In genomic region chr7:8143151-8143874, GRCh38 we compare ENCODE assay signal across 1 cellular context.
TF ChIP-seq lines count a peak whose summit lies in the region.

No MANE protein-coding gene starts in this region.

TF ChIP-seq in GM23338, 12 proteins besides CTCF, POLR2A, EP300 and RAD21 (continued from another document):
- TF ChIP-seq, protein P1, sequence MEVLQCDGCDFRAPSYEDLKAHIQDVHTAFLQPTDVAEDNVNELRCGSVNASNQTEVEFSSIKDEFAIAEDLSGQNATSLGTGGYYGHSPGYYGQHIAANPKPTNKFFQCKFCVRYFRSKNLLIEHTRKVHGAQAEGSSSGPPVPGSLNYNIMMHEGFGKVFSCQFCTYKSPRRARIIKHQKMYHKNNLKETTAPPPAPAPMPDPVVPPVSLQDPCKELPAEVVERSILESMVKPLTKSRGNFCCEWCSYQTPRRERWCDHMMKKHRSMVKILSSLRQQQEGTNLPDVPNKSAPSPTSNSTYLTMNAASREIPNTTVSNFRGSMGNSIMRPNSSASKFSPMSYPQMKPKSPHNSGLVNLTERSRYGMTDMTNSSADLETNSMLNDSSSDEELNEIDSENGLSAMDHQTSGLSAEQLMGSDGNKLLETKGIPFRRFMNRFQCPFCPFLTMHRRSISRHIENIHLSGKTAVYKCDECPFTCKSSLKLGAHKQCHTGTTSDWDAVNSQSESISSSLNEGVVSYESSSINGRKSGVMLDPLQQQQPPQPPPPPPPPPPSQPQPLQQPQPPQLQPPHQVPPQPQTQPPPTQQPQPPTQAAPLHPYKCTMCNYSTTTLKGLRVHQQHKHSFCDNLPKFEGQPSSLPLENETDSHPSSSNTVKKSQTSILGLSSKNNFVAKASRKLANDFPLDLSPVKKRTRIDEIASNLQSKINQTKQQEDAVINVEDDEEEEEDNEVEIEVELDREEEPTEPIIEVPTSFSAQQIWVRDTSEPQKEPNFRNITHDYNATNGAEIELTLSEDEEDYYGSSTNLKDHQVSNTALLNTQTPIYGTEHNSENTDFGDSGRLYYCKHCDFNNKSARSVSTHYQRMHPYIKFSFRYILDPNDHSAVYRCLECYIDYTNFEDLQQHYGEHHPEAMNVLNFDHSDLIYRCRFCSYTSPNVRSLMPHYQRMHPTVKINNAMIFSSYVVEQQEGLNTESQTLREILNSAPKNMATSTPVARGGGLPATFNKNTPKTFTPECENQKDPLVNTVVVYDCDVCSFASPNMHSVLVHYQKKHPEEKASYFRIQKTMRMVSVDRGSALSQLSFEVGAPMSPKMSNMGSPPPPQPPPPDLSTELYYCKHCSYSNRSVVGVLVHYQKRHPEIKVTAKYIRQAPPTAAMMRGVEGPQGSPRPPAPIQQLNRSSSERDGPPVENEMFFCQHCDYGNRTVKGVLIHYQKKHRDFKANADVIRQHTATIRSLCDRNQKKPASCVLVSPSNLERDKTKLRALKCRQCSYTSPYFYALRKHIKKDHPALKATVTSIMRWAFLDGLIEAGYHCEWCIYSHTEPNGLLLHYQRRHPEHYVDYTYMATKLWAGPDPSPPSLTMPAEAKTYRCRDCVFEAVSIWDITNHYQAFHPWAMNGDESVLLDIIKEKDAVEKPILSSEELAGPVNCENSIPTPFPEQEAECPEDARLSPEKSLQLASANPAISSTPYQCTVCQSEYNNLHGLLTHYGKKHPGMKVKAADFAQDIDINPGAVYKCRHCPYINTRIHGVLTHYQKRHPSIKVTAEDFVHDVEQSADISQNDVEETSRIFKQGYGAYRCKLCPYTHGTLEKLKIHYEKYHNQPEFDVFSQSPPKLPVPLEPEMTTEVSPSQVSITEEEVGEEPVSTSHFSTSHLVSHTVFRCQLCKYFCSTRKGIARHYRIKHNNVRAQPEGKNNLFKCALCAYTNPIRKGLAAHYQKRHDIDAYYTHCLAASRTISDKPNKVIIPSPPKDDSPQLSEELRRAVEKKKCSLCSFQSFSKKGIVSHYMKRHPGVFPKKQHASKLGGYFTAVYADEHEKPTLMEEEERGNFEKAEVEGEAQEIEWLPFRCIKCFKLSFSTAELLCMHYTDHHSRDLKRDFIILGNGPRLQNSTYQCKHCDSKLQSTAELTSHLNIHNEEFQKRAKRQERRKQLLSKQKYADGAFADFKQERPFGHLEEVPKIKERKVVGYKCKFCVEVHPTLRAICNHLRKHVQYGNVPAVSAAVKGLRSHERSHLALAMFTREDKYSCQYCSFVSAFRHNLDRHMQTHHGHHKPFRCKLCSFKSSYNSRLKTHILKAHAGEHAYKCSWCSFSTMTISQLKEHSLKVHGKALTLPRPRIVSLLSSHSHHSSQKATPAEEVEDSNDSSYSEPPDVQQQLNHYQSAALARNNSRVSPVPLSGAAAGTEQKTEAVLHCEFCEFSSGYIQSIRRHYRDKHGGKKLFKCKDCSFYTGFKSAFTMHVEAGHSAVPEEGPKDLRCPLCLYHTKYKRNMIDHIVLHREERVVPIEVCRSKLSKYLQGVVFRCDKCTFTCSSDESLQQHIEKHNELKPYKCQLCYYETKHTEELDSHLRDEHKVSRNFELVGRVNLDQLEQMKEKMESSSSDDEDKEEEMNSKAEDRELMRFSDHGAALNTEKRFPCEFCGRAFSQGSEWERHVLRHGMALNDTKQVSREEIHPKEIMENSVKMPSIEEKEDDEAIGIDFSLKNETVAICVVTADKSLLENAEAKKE (CRISPR knock-in tag; IDR thresholded peaks at IDR 0.05): no peak
- TF ChIP-seq POLR2AphosphoS5 (IDR thresholded peaks at IDR 0.05; ENCODE audit: low read depth): no peak
- TF ChIP-seq JUNB (IDR thresholded peaks at IDR 0.05; ENCODE audit: unreplicated experiment): no peak
TF ChIP-seq in GM23338: peak in this region for 0.
